ENCODE assay signal across 1 cellular context in genomic region chr2:183126635-183127034, GRCh38.
TF ChIP-seq lines count a peak whose summit lies in the region.

No MANE protein-coding gene starts in this region.

TF ChIP-seq in liver, 16 proteins besides CTCF, POLR2A, EP300 and RAD21 (continued from another document):
- TF ChIP-seq ZBTB33 (IDR thresholded peaks at IDR 0.05) (no peak), FOXA1 (IDR thresholded peaks at IDR 0.05) (no peak), YY1 (IDR thresholded peaks at IDR 0.05) (no peak)
